ENCODE assay signal across 26 cellular contexts in the genomic region with DNA sequence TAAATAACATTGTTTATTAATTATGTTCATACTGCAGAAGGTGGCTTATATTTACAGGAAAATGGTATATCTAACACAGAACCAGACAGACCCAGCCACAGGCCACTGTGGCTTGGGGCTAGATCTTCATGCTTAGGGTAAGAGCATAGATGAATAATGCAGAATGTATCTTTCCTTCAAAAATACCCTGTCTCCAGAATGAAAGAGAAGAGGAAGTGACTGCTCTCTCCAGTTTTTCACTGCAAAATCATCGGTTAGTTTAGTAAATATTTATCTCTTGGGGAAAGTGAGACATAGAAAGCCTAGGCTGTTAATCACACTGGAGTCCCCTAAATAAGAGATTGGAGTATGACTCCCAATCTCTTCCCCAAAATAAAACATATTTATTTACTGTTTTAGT.
"Had no signal": no experiment of that assay in that cellular context is flagged by ENCODE, and none has a peak within 500 bp of the region (broad histone marks: within the 10 kb centered on the region; RNA-seq: fewer than 3 reads in every experiment).

No MANE protein-coding gene starts in this region.

- H3K4me1 Mint-ChIP-seq: naive thymus-derived CD4-positive, alpha-beta T cell; stimulated activated naive B cell treated with anti-CD40 and anti-IgM and Interleukin-4, amounts not matched to agents 10 μg/mL and 1 μg/mL and 100 μg/mL, for 72 hours had no signal

- ATAC-seq: mucosa of descending colon; naive thymus-derived CD4-positive, alpha-beta T cell; natural killer cell treated with Interleukin-12 subunit alpha and Interleukin-12 subunit beta and Interleukin-15 and Interleukin-18, amount 100 ng/mL, for 72 hours; pancreas; right cardiac atrium; sciatic nerve; stimulated activated naive B cell treated with anti-CD40 and anti-IgM and Interleukin-4, amounts not matched to agents 10 μg/mL and 1 μg/mL and 100 μg/mL, for 72 hours; stimulated activated naive CD8-positive, alpha-beta T cell treated with anti-CD3 and anti-CD28 coated beads, Interleukin-15, Interleukin-2, amounts not matched to agents 100 U/mL and 50 U/mL, for 24 hours had no signal

- H3K4me3 ChIP-seq: left ventricle myocardium inferior, lung, mucosa of descending colon, pancreas, prostate gland, skin epidermis, stomach, testis, thyroid gland, transverse colon, upper lobe of left lung, vagina had no signal

- H3K9me3 ChIP-seq: left ventricle myocardium inferior, mucosa of descending colon, pancreas, prostate gland, testis, thyroid gland, transverse colon, upper lobe of left lung, vagina had no signal

- H3K27ac Mint-ChIP-seq: naive thymus-derived CD4-positive, alpha-beta T cell; natural killer cell treated with Interleukin-12 subunit alpha and Interleukin-12 subunit beta and Interleukin-15 and Interleukin-18, amount 100 ng/mL, for 72 hours; stimulated activated naive B cell treated with anti-CD40 and anti-IgM and Interleukin-4, amounts not matched to agents 10 μg/mL and 1 μg/mL and 100 μg/mL, for 72 hours had no signal

- FAIRE-seq: pancreas had no signal

- H3K27me3 ChIP-seq: pancreas, stomach, testis, thyroid gland, transverse colon, upper lobe of left lung, vagina had no signal

- H3K36me3 Mint-ChIP-seq: naive thymus-derived CD4-positive, alpha-beta T cell; natural killer cell treated with Interleukin-12 subunit alpha and Interleukin-12 subunit beta and Interleukin-15 and Interleukin-18, amount 100 ng/mL, for 72 hours; stimulated activated naive B cell treated with anti-CD40 and anti-IgM and Interleukin-4, amounts not matched to agents 10 μg/mL and 1 μg/mL and 100 μg/mL, for 72 hours had no signal

- H3K27ac ChIP-seq: left ventricle myocardium inferior, pancreas, prostate gland, skin epidermis, stomach, testis, thyroid gland, transverse colon, upper lobe of left lung, vagina had no signal

- H3K27me3 Mint-ChIP-seq: naive thymus-derived CD4-positive, alpha-beta T cell; natural killer cell treated with Interleukin-12 subunit alpha and Interleukin-12 subunit beta and Interleukin-15 and Interleukin-18, amount 100 ng/mL, for 72 hours had no signal

- H3K36me3 ChIP-seq: left ventricle myocardium inferior, pancreas, prostate gland, stomach, thyroid gland, transverse colon, upper lobe of left lung, vagina had no signal

- H3K4me1 ChIP-seq: left ventricle myocardium inferior, pancreas, prostate gland, stomach, testis, thyroid gland, transverse colon, upper lobe of left lung, vagina had no signal

- DNase-seq: islet precursor cell; left ventricle myocardium inferior; midbrain; mucosa of descending colon; naive thymus-derived CD4-positive, alpha-beta T cell; pancreas; posterior cingulate gyrus; retina; right cardiac atrium; stimulated activated CD4-positive, alpha-beta T cell treated with anti-CD3 and anti-CD28 coated beads, Interleukin-12 subunit alpha, Interleukin-12 subunit beta, amount 100 ng/mL, for 4 hours; stimulated activated CD4-positive, alpha-beta T cell treated with anti-CD3 and anti-CD28 coated beads, Interleukin-15, amount 100 ng/mL, for 24 hours; stimulated activated CD4-positive, alpha-beta T cell treated with anti-CD3 and anti-CD28 coated beads, Interleukin-2, amount 100 ng/mL, for 24 hours; stimulated activated CD4-positive, alpha-beta T cell treated with anti-CD3 and anti-CD28 coated beads, Interleukin-4, amount 100 ng/mL, for 1 hour; stimulated activated naive B cell treated with anti-CD40 and anti-IgM and Interleukin-4, amounts not matched to agents 10 μg/mL and 1 μg/mL and 100 μg/mL, for 72 hours; stimulated activated naive CD8-positive, alpha-beta T cell treated with anti-CD3 and anti-CD28 coated beads, Interleukin-15, Interleukin-2, amounts not matched to agents 100 U/mL and 50 U/mL, for 24 hours; stomach; testis; thyroid gland; transverse colon; upper lobe of left lung had no signal

- H3K4me3 Mint-ChIP-seq: naive thymus-derived CD4-positive, alpha-beta T cell; natural killer cell treated with Interleukin-12 subunit alpha and Interleukin-12 subunit beta and Interleukin-15 and Interleukin-18, amount 100 ng/mL, for 72 hours; stimulated activated naive B cell treated with anti-CD40 and anti-IgM and Interleukin-4, amounts not matched to agents 10 μg/mL and 1 μg/mL and 100 μg/mL, for 72 hours had no signal
